Comparison of ENCODE assay signal across 8 cellular contexts in the genomic region with DNA sequence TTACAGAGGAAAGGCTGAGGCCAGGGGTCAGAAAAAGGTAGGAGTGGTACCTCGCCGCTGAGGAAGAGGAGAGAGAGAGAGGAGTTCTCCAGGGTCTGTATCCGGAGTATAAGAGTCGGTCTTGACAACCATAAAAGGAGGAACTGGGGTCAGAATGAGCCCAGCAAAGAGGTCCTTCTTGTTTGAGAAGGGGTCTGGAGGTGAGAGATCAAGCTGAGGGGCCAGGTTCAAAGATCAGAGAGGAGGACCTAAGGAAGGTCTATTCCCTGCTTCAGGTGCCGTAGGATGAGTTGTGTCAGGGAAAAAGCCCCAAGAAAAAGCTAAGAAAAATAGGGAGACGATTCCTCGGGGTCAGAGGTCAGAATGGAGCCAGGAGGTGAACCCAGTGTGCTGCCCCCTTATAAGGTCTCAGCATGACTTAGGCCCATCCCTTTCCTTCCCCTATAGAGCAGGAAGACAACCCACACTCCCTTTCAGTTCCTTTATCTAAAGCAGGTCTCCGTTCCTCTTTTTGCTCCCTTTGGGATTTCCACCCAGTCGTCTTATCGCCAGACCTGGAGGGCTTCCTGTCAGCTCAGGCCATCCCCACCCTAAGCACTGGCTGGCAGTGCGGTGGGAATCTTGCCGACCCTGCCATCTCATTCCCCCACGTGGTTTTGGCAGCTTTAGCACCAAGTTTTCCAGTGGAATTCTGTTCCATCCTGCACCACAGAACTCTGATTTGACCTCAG. TPM values are rescaled to one million over a fixed set of nuclear protein-coding genes. Genes with fewer than 3 reads are reported as not detected.
A peak's percentile ranks its signal among the peaks of the same experiment; 100 is the strongest.
DNase-seq lines count a peak whose midpoint lies in the region; ATAC-seq, FAIRE-seq and TF ChIP-seq lines count a peak whose summit lies in the region.

No MANE protein-coding gene starts in this region.

- no peak overlapping the region for H3K27ac ChIP-seq in SU-DHL-6 (ENCODE audit: low read depth, low read length)
- peak overlapping the region; percentile 87 to 91 (median 90) for H3K27ac ChIP-seq in esophagus squamous epithelium
- no peak overlapping the region for H3K27ac ChIP-seq in neuronal stem cell (replicated peaks; ENCODE audit: low read length)

- H2AK5ac ChIP-seq in neuronal stem cell (ENCODE audit: low read depth, low read length): peak overlapping the region; percentile 84

- peaks cover 12% of the 10 kb centered on the region for H3K79me2 ChIP-seq in SU-DHL-6 (ENCODE audit: insufficient read depth, low read length)

- no peak overlapping the region for H2BK120ac ChIP-seq in neuronal stem cell (ENCODE audit: low read depth, low read length)

- H4K20me1 ChIP-seq in SU-DHL-6 (ENCODE audit: low read depth, low read length): no peaks in the 10 kb centered on the region

- DNase-seq in GM12891 (ENCODE audit: insufficient read length, low spot score) (peak; percentile 46), esophagus squamous epithelium (lab: John Stamatoyannopoulos, UW) (no peak), neuronal stem cell (ENCODE audit: low spot score) (no peak), NCI-H1930 (lab: John Stamatoyannopoulos, UW) (no peak), NK-92 (lab: John Stamatoyannopoulos, UW; ENCODE audit: unreplicated experiment) (no peak)
- no peak for DNase-seq in activated CD4-positive, CD25-positive, alpha-beta regulatory T cell treated with anti-CD3 and anti-CD28 coated beads, Interleukin-2, amount 50 U/mL, for 72 hours

- 18 to 19% methylated on average over 13 of the region's 13 CpGs for WGBS in esophagus squamous epithelium, 2 donors
- no CpG with 5 or more reads among the region's 13 CpGs for WGBS in neuronal stem cell (ENCODE audit: extremely low coverage in 2 of 2, insufficient read length in 2 of 2, insufficient replicate concordance in 1 of 2), 2 donors

- H3K9ac ChIP-seq in SU-DHL-6 (ENCODE audit: low read length) (peak overlapping the region; percentile 83), neuronal stem cell (ENCODE audit: low read depth, low read length, poor library complexity) (peak overlapping the region; percentile 88)

- H3K23ac ChIP-seq in neuronal stem cell (ENCODE audit: low read depth, low read length, poor library complexity): no peak overlapping the region

- TF ChIP-seq CTCF in SU-DHL-6 (IDR thresholded peaks at IDR 0.05; ENCODE audit: insufficient read depth, low read length, poor library complexity, severe bottlenecking): no peak
- no peak for TF ChIP-seq CTCF in esophagus squamous epithelium (IDR thresholded peaks at IDR 0.05)

- no peak overlapping the region for H2BK15ac ChIP-seq in neuronal stem cell (ENCODE audit: low read length)

- H2BK12ac ChIP-seq in neuronal stem cell (ENCODE audit: low read length): no peak overlapping the region

- H3K4me3 ChIP-seq in SU-DHL-6 (ENCODE audit: insufficient read depth, low read length, poor library complexity, severe bottlenecking): peak overlapping the region; percentile 98
- peak overlapping the region; percentile 73 to 97 (median 84) for H3K4me3 ChIP-seq in esophagus squamous epithelium
- H3K4me3 ChIP-seq in neuronal stem cell (ENCODE audit: low read length in 2 of 2): peak overlapping the region; percentile 83 to 92

- H4K8ac ChIP-seq in neuronal stem cell (ENCODE audit: low read depth, low read length): no peak overlapping the region

- peaks cover 7% of the 10 kb centered on the region; the same call in 1 of the 2 replicates for H3F3A ChIP-seq in SU-DHL-6 (ENCODE audit: insufficient read depth)

- H3K9me2 ChIP-seq in SU-DHL-6 (replicated peaks; ENCODE audit: insufficient read depth, low read length): no peaks in the 10 kb centered on the region

- no peak overlapping the region for H2BK5ac ChIP-seq in neuronal stem cell (ENCODE audit: low read length)

- H3K79me1 ChIP-seq in neuronal stem cell (ENCODE audit: low read depth, low read length): peaks cover 7% of the 10 kb centered on the region

- no peak overlapping the region for H3K14ac ChIP-seq in neuronal stem cell (ENCODE audit: low read length)

- H3K27me3 ChIP-seq in SU-DHL-6 (ENCODE audit: low read length) (no peaks in the 10 kb centered on the region), esophagus squamous epithelium (no peaks in the 10 kb centered on the region), neuronal stem cell (ENCODE audit: control insufficient read depth in 3 of 3, insufficient read depth in 3 of 3, low read depth in 1 of 3, low read length in 3 of 3) (no peaks in the 10 kb centered on the region)

- H3K36me3 ChIP-seq in SU-DHL-6 (ENCODE audit: low read length) (no peaks in the 10 kb centered on the region), esophagus squamous epithelium (peaks cover 7 to 43% (median 20%) of the 10 kb centered on the region in 3 donors), neuronal stem cell (replicated peaks in 1 of 2; ENCODE audit: control insufficient read depth in 2 of 2, insufficient read depth in 2 of 2, low read length in 2 of 2) (peaks cover 14 to 29% of the 10 kb centered on the region in 2 donors)

- no peak for TF ChIP-seq POLR2A in GM12891 (IDR thresholded peaks at IDR 0.05; ENCODE audit: low read depth, low read length)
- TF ChIP-seq POLR2A in esophagus squamous epithelium (IDR thresholded peaks at IDR 0.05): no peak

- intact Hi-C loops in esophagus squamous epithelium (cut with DNase I): no loop called here

- no peak for FAIRE-seq in GM12891 (lab: Jason Lieb, UNC)

- peak overlapping the region; percentile 2 for H3K4ac ChIP-seq in neuronal stem cell (ENCODE audit: low read length)

- H2AFZ ChIP-seq in SU-DHL-6 (ENCODE audit: low read depth, low read length, severe bottlenecking) (peak overlapping the region; percentile 100), neuronal stem cell (ENCODE audit: low read length) (peak overlapping the region; percentile 87)

- H3K4me2 ChIP-seq in SU-DHL-6 (ENCODE audit: low read depth, low read length, poor library complexity, severe bottlenecking) (peak overlapping the region; percentile 75), neuronal stem cell (ENCODE audit: insufficient read depth, low read length, poor library complexity, severe bottlenecking) (peak overlapping the region; percentile 78)

- peaks cover 8 to 24% (median 12%) of the 10 kb centered on the region in 3 donors for H3K4me1 ChIP-seq in esophagus squamous epithelium
- H3K4me1 ChIP-seq in neuronal stem cell (ENCODE audit: control insufficient read depth in 2 of 2, insufficient read depth in 1 of 2, low read depth in 1 of 2, low read length in 2 of 2): peaks cover 3 to 4% of the 10 kb centered on the region in 2 donors

- H4K91ac ChIP-seq in neuronal stem cell (ENCODE audit: low read depth, low read length, poor library complexity): no peak overlapping the region

- ATAC-seq in HG03066 (IDR thresholded peaks at IDR 0.05; ENCODE audit: low read depth, unreplicated experiment): peak; percentile 39

- no peaks in the 10 kb centered on the region for H3K9me3 ChIP-seq in SU-DHL-6 (ENCODE audit: insufficient read depth, low read length)
- H3K9me3 ChIP-seq in esophagus squamous epithelium: no peaks in the 10 kb centered on the region
- no peaks in the 10 kb centered on the region for H3K9me3 ChIP-seq in neuronal stem cell (replicated peaks in 1 of 2; ENCODE audit: control insufficient read depth in 2 of 2, insufficient read depth in 1 of 2, low read depth in 1 of 2, low read length in 2 of 2)

- no peak overlapping the region for H3K18ac ChIP-seq in neuronal stem cell (ENCODE audit: low read length)

TF ChIP-seq in GM12891, 5 proteins besides CTCF, POLR2A, EP300 and RAD21:
- peak; percentile 99 for TF ChIP-seq SPI1 (IDR thresholded peaks at IDR 0.05; ENCODE audit: low read depth, low read length)
- TF ChIP-seq PAX5 (IDR thresholded peaks at IDR 0.05; ENCODE audit: insufficient read depth, low read length, severe bottlenecking): no peak

RNA-seq across cellular contexts. Expression of a gene that starts 0.7 kb away (rescaled TPM):
- polyA plus RNA-seq in GM12891 (2012; ENCODE audit: low read depth, missing spikeins): 30.9 TPM
- 10 to 100 TPM; 21.4 to 29.6 (median 22.9) TPM for total RNA-seq in esophagus squamous epithelium
- 17.9 TPM for polyA plus RNA-seq in neuronal stem cell (2013, experiment 1 of 2)
- polyA plus RNA-seq in neuronal stem cell (2013, experiment 2 of 2): 17.5 TPM

RNA-seq across cellular contexts. Expression of a gene that starts 53.7 kb away (rescaled TPM):
- polyA plus RNA-seq in GM12891 (2012; ENCODE audit: low read depth, missing spikeins): 0.04 TPM
- total RNA-seq in esophagus squamous epithelium: not detected
- 0.21 TPM for polyA plus RNA-seq in neuronal stem cell (2013, experiment 1 of 2)
- 0.12 TPM for polyA plus RNA-seq in neuronal stem cell (2013, experiment 2 of 2)

Comparison
In these comparisons a context has a peak if more than half of its experiments do, and no peak if none do; other contexts are left out.
1. H3K27ac ChIP-seq: peak in esophagus squamous epithelium (4 of 4); none in SU-DHL-6 (single experiment) and neuronal stem cell (single experiment).
2. Peak in every context shown above with its lines, with median percentiles within 50 percentile points of each other: H3K4me3 ChIP-seq.